In the genomic region with DNA sequence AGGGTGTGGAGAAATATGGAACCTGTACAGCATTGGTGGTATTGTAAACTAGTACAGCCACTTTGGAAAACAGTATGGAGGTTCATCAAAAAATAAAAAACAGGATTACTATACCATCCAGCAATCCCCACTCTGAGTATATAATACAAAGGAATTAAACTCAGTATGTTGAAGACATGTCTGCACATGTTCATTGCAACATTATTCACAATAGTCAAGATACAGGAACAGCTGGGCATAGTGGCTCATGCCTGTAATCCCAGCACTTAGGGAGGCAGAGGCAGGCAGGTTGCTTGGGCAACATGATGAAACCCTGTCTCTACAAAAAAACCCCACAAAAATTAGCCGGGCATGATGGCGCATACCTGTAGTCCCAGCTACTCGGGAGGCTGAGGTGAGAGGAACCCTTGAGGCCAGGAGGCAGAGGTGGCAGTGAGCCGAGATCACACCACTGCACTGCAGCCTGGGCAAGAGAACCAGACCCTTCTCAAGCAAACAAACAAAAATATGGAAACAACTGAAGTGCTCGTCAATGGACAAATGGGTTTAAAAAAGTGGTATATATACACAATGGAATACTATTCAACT, we compare ENCODE assay signal across 24 cellular contexts.
"Had no signal": no experiment of that assay in that cellular context is flagged by ENCODE, and none has a peak within 500 bp of the region (broad histone marks: within the 10 kb centered on the region; RNA-seq: fewer than 3 reads in every experiment).

No MANE protein-coding gene starts in this region.

- H3K27ac ChIP-seq: adrenal gland, left ventricle myocardium inferior, pancreas, tibial artery had no signal

- H3K36me3 ChIP-seq: adrenal gland, left ventricle myocardium inferior, pancreas, tibial artery had no signal

- H3K9me3 Mint-ChIP-seq: activated B cell treated with CpG ODN at 0.5 μM for 24 hours; activated T-cell treated with anti-CD3 and anti-CD28 coated beads, Interleukin-2, amount 50 U/mL, for 4 hours; activated T-helper 2 cell treated with anti-CD3 and anti-CD28 coated beads, Interferon-gamma antibody, Interleukin-2, Interleukin-4, amounts not matched to agents 10 μg/mL and 5 μg/mL and 100 μg/mL, durations not matched to agents 14 hours and 24 hours and 36 hours; endodermal cell; mesothelial cell of epicardium; natural killer cell; stimulated activated naive CD8-positive, alpha-beta T cell treated with anti-CD3 and anti-CD28 coated beads, Interleukin-15, amount 100 ng/mL, for 72 hours had no signal

- H3K9me3 ChIP-seq: adrenal gland, left ventricle myocardium inferior, pancreas, tibial artery had no signal

- ATAC-seq: activated CD4-positive, alpha-beta T cell treated with anti-CD3 and anti-CD28 coated beads for 36 hours; activated T-cell treated with anti-CD3 and anti-CD28 coated beads, Interleukin-2, amount 50 U/mL, for 4 hours; natural killer cell; pancreas; right cardiac atrium; stimulated activated naive CD8-positive, alpha-beta T cell treated with anti-CD3 and anti-CD28 coated beads, Interleukin-15, amount 100 ng/mL, for 72 hours had no signal

- H3K4me3 ChIP-seq: adrenal gland, left ventricle myocardium inferior, pancreas, tibial artery had no signal

- H3K27ac Mint-ChIP-seq: activated B cell treated with CpG ODN at 0.5 μM for 24 hours; activated CD4-positive, alpha-beta T cell treated with anti-CD3 and anti-CD28 coated beads for 36 hours; activated naive CD8-positive, alpha-beta T cell; activated T-helper 2 cell treated with anti-CD3 and anti-CD28 coated beads, Interferon-gamma antibody, Interleukin-2, Interleukin-4, amounts not matched to agents 10 μg/mL and 5 μg/mL and 100 μg/mL, durations not matched to agents 14 hours and 24 hours and 36 hours; endodermal cell; mesothelial cell of epicardium; natural killer cell; stimulated activated naive CD8-positive, alpha-beta T cell treated with anti-CD3 and anti-CD28 coated beads, Interleukin-15, amount 100 ng/mL, for 72 hours had no signal

- H3K36me3 Mint-ChIP-seq: activated naive CD8-positive, alpha-beta T cell; mesothelial cell of epicardium had no signal

- H3K4me3 Mint-ChIP-seq: activated B cell treated with CpG ODN at 0.5 μM for 24 hours; activated CD4-positive, alpha-beta T cell treated with anti-CD3 and anti-CD28 coated beads for 36 hours; activated naive CD8-positive, alpha-beta T cell; activated T-cell treated with anti-CD3 and anti-CD28 coated beads, Interleukin-2, amount 50 U/mL, for 4 hours; endodermal cell; mesothelial cell of epicardium; natural killer cell; stimulated activated naive CD8-positive, alpha-beta T cell treated with anti-CD3 and anti-CD28 coated beads, Interleukin-15, amount 100 ng/mL, for 72 hours had no signal

- DNase-seq: activated B cell treated with CpG ODN at 0.5 μM for 24 hours; activated CD4-positive, alpha-beta T cell treated with anti-CD3 and anti-CD28 coated beads for 36 hours; activated CD4-positive, alpha-beta T cell treated with anti-CD3 and anti-CD28 coated beads, Interleukin-2, amount 50 U/mL, for 4 hours; activated CD8-positive, alpha-beta memory T cell treated with anti-CD3 and anti-CD28 coated beads for 24 hours; activated CD8-positive, alpha-beta memory T cell treated with anti-CD3 and anti-CD28 coated beads, Interleukin-2, amount 50 U/mL, for 48 hours; activated naive CD4-positive, alpha-beta T cell; activated T-cell treated with anti-CD3 and anti-CD28 coated beads, Interleukin-2, amount 50 U/mL, for 4 hours; adrenal gland; cerebellar nuclear complex; cortex of kidney; endodermal cell; glutamatergic neuron; hippocampal formation; left ventricle myocardium inferior; natural killer cell; pancreas; right cardiac atrium; stimulated activated CD4-positive, alpha-beta T cell treated with anti-CD3 and anti-CD28 coated beads, Interleukin-12 subunit alpha, Interleukin-12 subunit beta, amount 100 ng/mL, for 4 hours; stimulated activated naive CD8-positive, alpha-beta T cell treated with anti-CD3 and anti-CD28 coated beads, Interleukin-15, amount 100 ng/mL, for 72 hours; T-helper 9 cell; tibial artery had no signal
